Comparison of ENCODE assay signal across 22 cellular contexts in the genomic region with DNA sequence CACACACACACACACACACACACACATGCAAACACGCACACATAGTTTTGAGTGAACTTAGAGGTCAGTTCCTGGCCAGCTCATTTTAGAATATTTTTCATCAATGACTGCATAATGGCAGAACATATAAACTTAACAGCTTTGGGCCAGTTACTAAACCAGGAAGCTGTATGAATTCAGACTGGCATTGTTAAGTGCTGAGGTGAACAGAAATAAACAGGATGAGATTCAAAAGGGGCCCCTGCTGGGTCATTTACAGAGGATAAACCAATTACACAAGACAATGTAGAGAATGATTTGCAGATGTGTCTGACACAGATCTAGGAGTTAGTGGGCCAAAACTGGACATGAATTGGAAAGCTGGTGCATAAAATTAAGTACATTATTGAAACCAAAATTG. TPM values are rescaled to one million over a fixed set of nuclear protein-coding genes. Genes with fewer than 3 reads are reported as not detected.
A peak's percentile ranks its signal among the peaks of the same experiment; 100 is the strongest.
DNase-seq lines count a peak whose midpoint lies in the region; FAIRE-seq and TF ChIP-seq lines count a peak whose summit lies in the region.
"Had no signal": no experiment of that assay in that cellular context is flagged by ENCODE, and none has a peak within 500 bp of the region (broad histone marks: within the 10 kb centered on the region; RNA-seq: fewer than 3 reads in every experiment).

No MANE protein-coding gene starts in this region.

- no peak for FAIRE-seq in frontal cortex (lab: Jason Lieb, UNC)
- FAIRE-seq: colon, HepG2, kidney had no signal

- TF ChIP-seq CTCF in brain microvascular endothelial cell (IDR thresholded peaks at IDR 0.05; ENCODE audit: low read depth, low read length, missing control alignments) = no peak

- in situ Hi-C loops in brain microvascular endothelial cell (cut with HindIII; ENCODE audit: low pct_ligation_motif_present, low sequenced_read_pairs) = no loop called here

- H3K27me3 ChIP-seq in brain microvascular endothelial cell (replicated peaks) = no peaks in the 10 kb centered on the region
- H3K27me3 ChIP-seq: SJSA1, vagina had no signal

- no peaks in the 10 kb centered on the region for H3K36me3 ChIP-seq in brain microvascular endothelial cell (replicated peaks)
- H3K36me3 ChIP-seq: SJSA1, vagina had no signal

- H3K4me3 ChIP-seq in brain microvascular endothelial cell (ENCODE audit: low read depth, low read length) = no peak overlapping the region
- H3K4me3 ChIP-seq: lung, SJSA1, vagina had no signal

- DNase-seq in COR-L47 (lab: John Stamatoyannopoulos, UW) = peak; percentile 89
- DNase-seq in HT1080 (ENCODE audit: low read depth) = peak; percentile 59
- DNase-seq in NCI-H510A treated with DMSO at 0.1 percent for 48 hours (lab: John Stamatoyannopoulos, UW) = peak; percentile 86
- no peak for DNase-seq in brain microvascular endothelial cell
- DNase-seq in A172 (ENCODE audit: low spot score) = no peak
- DNase-seq in frontal cortex (ENCODE audit: low spot score in 2 of 2) = no peak
- no peak for DNase-seq in activated CD4-positive, CD25-positive, alpha-beta regulatory T cell treated with anti-CD3 and anti-CD28 coated beads, Interleukin-2, amount 50 U/mL, for 72 hours
- no peak for DNase-seq in KG1 (lab: John Stamatoyannopoulos, UW)
- DNase-seq: activated CD4-positive, alpha-beta memory T cell treated with anti-CD3 and anti-CD28 coated beads, Interleukin-2, amount 10 ng/mL, durations not matched to agents 7 days and 5 days; activated gamma-delta T cell; activated T-cell treated with anti-CD3 and anti-CD28 coated beads for 4 hours; effector memory CD8-positive, alpha-beta T cell; HFFc6; kidney; NCI-H1092 treated with DMSO at 0.1 percent for 48 hours had no signal

- peak overlapping the region; percentile 11 for H3K27ac ChIP-seq in brain microvascular endothelial cell
- H3K27ac ChIP-seq: SJSA1, vagina had no signal

RNA-seq across cellular contexts. Expression of a gene that starts 44.6 kb away (rescaled TPM):
- total RNA-seq in HT1080 (2014; rRNA removed; shearing (Covaris generic)) = not detected in 2 replicates
- polyA plus RNA-seq in HT1080 (2015; cell fraction: cytosol; rRNA removed) = not detected in 2 replicates
- polyA plus RNA-seq in HT1080 (2015; cell fraction: nucleus; rRNA removed) = not detected in 2 replicates
- not detected in 2 replicates for total RNA-seq in A172 (2014; rRNA removed; shearing (Covaris generic))
- 3.7 TPM for total RNA-seq in frontal cortex
- total RNA-seq: activated CD4-positive, alpha-beta memory T cell treated with anti-CD3 and anti-CD28 coated beads, Interleukin-2, amount 10 ng/mL, durations not matched to agents 7 days and 5 days; HepG2; HFFc6; kidney; lung; progenitor cell of endocrine pancreas; SJSA1; subcutaneous adipose tissue; vagina had no signal
- polyA plus RNA-seq: HepG2, lung had no signal

Comparison
In these comparisons a context has a peak if more than half of its experiments do, and no peak if none do; other contexts are left out.
1. DNase-seq: peak in COR-L47 (single experiment), HT1080 (single experiment) and NCI-H510A treated with DMSO at 0.1 percent for 48 hours (single experiment); none in brain microvascular endothelial cell (single experiment), A172 (single experiment), frontal cortex (0 of 2), activated CD4-positive, CD25-positive, alpha-beta regulatory T cell treated with anti-CD3 and anti-CD28 coated beads, Interleukin-2, amount 50 U/mL, for 72 hours (single experiment) and KG1 (single experiment).